In the genomic region with DNA sequence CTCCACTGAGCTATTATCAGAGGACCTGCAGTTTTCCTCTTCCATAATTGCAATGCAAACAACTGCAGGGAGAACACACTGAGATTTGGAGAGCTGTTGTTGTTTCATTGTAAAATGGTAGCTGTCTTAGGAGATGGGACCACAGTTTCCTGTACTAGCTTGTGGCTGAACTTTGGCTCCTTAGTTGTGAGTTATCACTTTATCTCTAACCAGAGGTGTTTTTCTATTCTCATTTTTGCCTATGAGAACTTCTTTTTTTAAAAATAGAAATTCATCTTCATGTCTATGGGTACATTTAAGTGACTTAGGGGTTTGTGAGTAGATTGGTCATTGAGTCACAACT, we compare ENCODE assay signal across 11 cellular contexts.
DNase-seq lines count a peak whose midpoint lies in the region; ATAC-seq and TF ChIP-seq lines count a peak whose summit lies in the region.
"Had no signal": no experiment of that assay in that cellular context is flagged by ENCODE, and none has a peak within 500 bp of the region (broad histone marks: within the 10 kb centered on the region; RNA-seq: fewer than 3 reads in every experiment).

No MANE protein-coding gene starts in this region.

- H3K27me3 ChIP-seq in breast epithelium (no peaks in the 10 kb centered on the region), Panc1 (ENCODE audit: control insufficient read depth, insufficient read depth, low read length) (no peaks in the 10 kb centered on the region)
- H3K27me3 ChIP-seq: ovary had no signal

- DNase-seq in breast epithelium (ENCODE audit: low spot score in 2 of 2) = no peak
- DNase-seq in MCF 10A (ENCODE audit: unreplicated experiment) = no peak
- no peak for DNase-seq in Panc1 (ENCODE audit: low read depth, low spot score)
- peak; percentile 62 to 70 (median 62) for DNase-seq in immature natural killer cell
- DNase-seq in HPDE6-E6E7 (ENCODE audit: extremely low spot score) = no peak
- DNase-seq in putamen (ENCODE audit: low spot score) = no peak
- DNase-seq in OCI-LY7 (ENCODE audit: low spot score) = no peak
- DNase-seq: left cardiac atrium, ovary had no signal

- ATAC-seq in Panc1 (no peak), GM19328 (IDR thresholded peaks at IDR 0.05; ENCODE audit: unreplicated experiment) (no peak)
- ATAC-seq: left cardiac atrium had no signal

- H3K27me3 Mint-ChIP-seq in MCF 10A (ENCODE audit: insufficient read depth, unreplicated experiment) = no peaks in the 10 kb centered on the region
- peaks cover 3 to 14% (median 10%) of the 10 kb centered on the region in 3 donors for H3K27me3 Mint-ChIP-seq in immature natural killer cell (ENCODE audit: low read depth in 3 of 3)

- CTCF ChIA-PET in MCF 10A (lab: Yijun Ruan, JAX) (interaction anchor here (0.6 kb wide), 2 partner anchors 21 to 412 kb away, joined by 3 to 5 read pairs; no protein-coding TSS in a partner anchor), Panc1 (lab: Charles Lee) (no interaction called here), OCI-LY7 (lab: Charles Lee; ENCODE audit: unreplicated experiment) (no interaction called here)

- H3K27ac Mint-ChIP-seq in MCF 10A (ENCODE audit: low read depth, unreplicated experiment) (no peak overlapping the region), immature natural killer cell (peak overlapping the region; percentile 80 to 93 (median 88))

- H4K20me1 ChIP-seq in OCI-LY7 (ENCODE audit: insufficient read depth, low read length) = no peaks in the 10 kb centered on the region

- intact Hi-C loops in breast epithelium (cut with DNase I; ENCODE audit: low total_unique reads) (no loop called here), MCF 10A (cut with micrococcal nuclease) (no loop called here), Panc1 (cut with micrococcal nuclease; ENCODE audit: unreplicated experiment) (no loop called here), OCI-LY7 (cut with micrococcal nuclease; ENCODE audit: unreplicated experiment) (no loop called here)

- H2AFZ ChIP-seq in OCI-LY7 (ENCODE audit: low read length) = no peak overlapping the region

- no peak overlapping the region for H3K4me2 ChIP-seq in OCI-LY7 (ENCODE audit: low read length)

- peak overlapping the region; percentile 77 to 79 for H3K27ac ChIP-seq in breast epithelium
- peak overlapping the region; percentile 19; the same call in 1 of the 2 replicates for H3K27ac ChIP-seq in Panc1 (ENCODE audit: low read length)
- no peak overlapping the region for H3K27ac ChIP-seq in OCI-LY7 (ENCODE audit: low read depth, low read length, poor library complexity, severe bottlenecking)
- H3K27ac ChIP-seq: C4-2B had no signal

- H3K9me3 Mint-ChIP-seq in MCF 10A (ENCODE audit: unreplicated experiment) (no peaks in the 10 kb centered on the region), immature natural killer cell (no peaks in the 10 kb centered on the region)

- H3K4me1 ChIP-seq in breast epithelium = peaks cover 0 to 4% of the 10 kb centered on the region in 2 donors
- H3K4me1 ChIP-seq in Panc1 (ENCODE audit: control insufficient read depth, insufficient read depth, low read length) = no peaks in the 10 kb centered on the region
- no peaks in the 10 kb centered on the region for H3K4me1 ChIP-seq in OCI-LY7 (ENCODE audit: insufficient read depth, low read length, poor library complexity, severe bottlenecking)

- H3K4me3 ChIP-seq in breast epithelium (no peak overlapping the region), Panc1 (ENCODE audit: low read depth in 2 of 2, low read length in 2 of 2) (no peak overlapping the region), OCI-LY7 (ENCODE audit: low read depth, low read length, poor library complexity, severe bottlenecking) (no peak overlapping the region)
- H3K4me3 ChIP-seq: ovary had no signal

- H3K9me3 ChIP-seq in breast epithelium (no peaks in the 10 kb centered on the region), Panc1 (ENCODE audit: control insufficient read depth, insufficient read depth, low read depth, low read length) (no peaks in the 10 kb centered on the region; the same call in 1 of the 2 replicates), OCI-LY7 (ENCODE audit: low read length) (no peaks in the 10 kb centered on the region)

- H3K36me3 ChIP-seq in breast epithelium = no peaks in the 10 kb centered on the region
- no peaks in the 10 kb centered on the region for H3K36me3 ChIP-seq in Panc1 (ENCODE audit: control insufficient read depth, insufficient read depth, low read length)
- H3K36me3 ChIP-seq in OCI-LY7 (ENCODE audit: insufficient read depth, low read length) = no peaks in the 10 kb centered on the region
- H3K36me3 ChIP-seq: ovary had no signal

- TF ChIP-seq CTCF in breast epithelium (IDR thresholded peaks at IDR 0.05) = no peak
- no peak for TF ChIP-seq CTCF in MCF 10A (IDR thresholded peaks at IDR 0.05; ENCODE audit: unreplicated experiment)
- TF ChIP-seq CTCF in Panc1 (IDR thresholded peaks at IDR 0.05) = no peak
- no peak for TF ChIP-seq CTCF in OCI-LY7 (conservative IDR thresholded peaks at IDR 0.05; ENCODE audit: low read length)

- POLR2A ChIA-PET in MCF 10A (lab: Yijun Ruan, JAX) = interaction anchor here (0.5 kb wide), 1 partner anchor 54 kb away, joined by 3 read pairs; no protein-coding TSS in a partner anchor
- POLR2A ChIA-PET in Panc1 (lab: Charles Lee) = interaction anchor here (0.6 kb wide), 1 partner anchor 381 kb away, joined by 6 read pairs; no protein-coding TSS in a partner anchor
- POLR2A ChIA-PET in OCI-LY7 (lab: Charles Lee) = no interaction called here

- no peak for TF ChIP-seq POLR2A in breast epithelium (IDR thresholded peaks at IDR 0.05)

- no peaks in the 10 kb centered on the region for H3K4me1 Mint-ChIP-seq in MCF 10A (ENCODE audit: insufficient read depth, unreplicated experiment)
- peaks cover 67 to 87% of the 10 kb centered on the region in 2 donors for H3K4me1 Mint-ChIP-seq in immature natural killer cell

- H3K36me3 Mint-ChIP-seq in MCF 10A (ENCODE audit: insufficient read depth, unreplicated experiment) (no peaks in the 10 kb centered on the region), immature natural killer cell (peaks cover 11 to 37% (median 24%) of the 10 kb centered on the region in 3 donors)

- BruUV-seq in MCF 10A (replicated peaks; lab: Mats Ljungman, UMichigan) (no TSS peak), Panc1 (replicated peaks; lab: Mats Ljungman, UMichigan) (no TSS peak), OCI-LY7 (replicated peaks; lab: Mats Ljungman, UMichigan) (no TSS peak)

- in situ Hi-C loops in Panc1 (cut with HindIII; ENCODE audit: low pct_unique_long_range_greater_than_20kb, low sequenced_read_pairs) = no loop called here

- no peaks in the 10 kb centered on the region for H3K79me2 ChIP-seq in OCI-LY7 (ENCODE audit: insufficient read depth, low read depth, low read length)

- H3K4me3 Mint-ChIP-seq in MCF 10A (ENCODE audit: unreplicated experiment) = no peak overlapping the region
- peak overlapping the region; percentile 71 to 90 (median 85) for H3K4me3 Mint-ChIP-seq in immature natural killer cell

- no peaks in the 10 kb centered on the region for H3K9me2 ChIP-seq in OCI-LY7 (ENCODE audit: insufficient read depth, low read length)

Comparison
In these comparisons a context has a peak if more than half of its experiments do, and no peak if none do; other contexts are left out.
1. DNase-seq: peak in immature natural killer cell (3 of 3); none in breast epithelium (0 of 2), MCF 10A (single experiment), Panc1 (single experiment), HPDE6-E6E7 (single experiment), putamen (single experiment) and OCI-LY7 (single experiment).